ENCODE assay signal across 9 cellular contexts in the genomic region with DNA sequence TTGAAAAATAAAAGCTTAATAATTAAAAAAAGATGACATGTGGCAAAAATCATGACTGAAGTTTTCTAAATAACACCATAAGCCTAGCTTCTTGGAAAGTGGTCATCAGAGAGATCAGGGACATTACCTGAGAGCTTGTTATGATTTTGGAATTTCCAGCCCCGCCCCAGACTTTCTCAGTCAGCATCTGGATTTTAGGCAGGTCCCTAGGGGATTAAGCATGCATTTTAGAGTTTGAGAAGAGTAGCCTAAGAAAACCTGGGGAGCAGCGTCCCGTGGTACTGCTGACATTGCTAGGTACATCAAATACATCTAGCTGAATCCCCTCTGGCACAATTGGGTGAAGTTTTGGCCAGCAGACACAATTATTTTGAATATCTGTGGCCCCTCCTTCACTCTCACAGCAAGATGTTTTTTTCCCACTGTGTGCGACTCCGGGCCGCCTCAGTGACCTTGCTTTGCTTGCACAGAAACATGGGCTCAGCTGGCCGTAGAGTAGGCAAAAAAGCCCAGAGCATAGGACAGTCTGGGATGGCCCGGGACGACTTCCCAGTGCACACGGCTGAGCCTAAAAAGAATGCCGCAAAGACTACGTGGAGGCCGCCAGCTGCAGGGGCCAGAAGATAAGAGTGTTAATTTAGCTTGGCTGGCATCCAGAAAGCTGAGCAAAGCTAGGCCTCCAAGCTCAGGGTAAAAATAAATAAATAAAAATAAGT. TPM values are rescaled to one million over a fixed set of nuclear protein-coding genes. Genes with fewer than 3 reads are reported as not detected.
A peak's percentile ranks its signal among the peaks of the same experiment; 100 is the strongest.
DNase-seq lines count a peak whose midpoint lies in the region; ATAC-seq, FAIRE-seq and TF ChIP-seq lines count a peak whose summit lies in the region.
"Had no signal": no experiment of that assay in that cellular context is flagged by ENCODE, and none has a peak within 500 bp of the region (broad histone marks: within the 10 kb centered on the region; RNA-seq: fewer than 3 reads in every experiment).

No MANE protein-coding gene starts in this region.

- H3F3A ChIP-seq in PC-9 (ENCODE audit: insufficient read depth, low read depth): no peaks in the 10 kb centered on the region

- H2BK15ac ChIP-seq in mesenchymal stem cell (ENCODE audit: low read depth, poor library complexity, severe bottlenecking): no peak overlapping the region

- POLR2A ChIA-PET in K562 (lab: Yijun Ruan, JAX) (interaction anchor here (0.7 to 1.1 kb wide), 3 partner anchors 11 kb away, joined by 3 read pairs; no protein-coding TSS in a partner anchor), RWPE1 (lab: Yijun Ruan, JAX; ENCODE audit: low non-redundant PET) (no interaction called here), PC-9 (lab: Charles Lee; ENCODE audit: unreplicated experiment) (no interaction called here)

- ATAC-seq in K562: peak; percentile 75

- DNase-seq in AG10803 (ENCODE audit: low read depth): peak; percentile 45
- peak in 2 of 3 experiments; percentile 49 to 81 for DNase-seq in NCI-H1417 (lab: John Stamatoyannopoulos, UW)
- DNase-seq in K562 (ENCODE audit: extremely low read depth in 1 of 4, low spot score in 3 of 4): peak in 2 of 4 experiments; percentile 29 to 42
- DNase-seq in mesenchymal stem cell: no peak
- no peak for DNase-seq in germinal center (ENCODE audit: low spot score)
- DNase-seq in RWPE1 (ENCODE audit: low spot score): no peak
- no peak for DNase-seq in PC-9
- no peak for DNase-seq in activated effector memory CD4-positive, alpha-beta T cell treated with Interleukin-2 at 50 U/mL for 16 hours
- DNase-seq: thyroid gland had no signal

- H3K18ac ChIP-seq in mesenchymal stem cell (ENCODE audit: low read depth in 1 of 2, low read length in 2 of 2): peak overlapping the region in 1 of 2 experiments; percentile 76

- no peak for FAIRE-seq in K562 (lab: Jason Lieb, UNC)

- H2AFZ ChIP-seq in K562 (ENCODE audit: low read depth, low read length): no peak overlapping the region
- H2AFZ ChIP-seq in mesenchymal stem cell (ENCODE audit: low read depth, low read length): no peak overlapping the region
- H2AFZ ChIP-seq in PC-9: no peak overlapping the region

- no peak overlapping the region for H2AK5ac ChIP-seq in mesenchymal stem cell (ENCODE audit: low read length, severe bottlenecking)

- no peaks in the 10 kb centered on the region for H3K79me1 ChIP-seq in mesenchymal stem cell (replicated peaks; ENCODE audit: low read length, poor library complexity, severe bottlenecking)

- CTCF ChIA-PET in K562 (lab: Yijun Ruan, JAX; ENCODE audit: low intra/inter-chr PET ratio): no interaction called here
- CTCF ChIA-PET in RWPE1 (lab: Yijun Ruan, JAX): interaction anchor here (0.6 kb wide), 1 partner anchor 18 kb away, joined by 5 read pairs; no protein-coding TSS in a partner anchor
- CTCF ChIA-PET in PC-9 (lab: Charles Lee): no interaction called here

- H4K91ac ChIP-seq in mesenchymal stem cell (ENCODE audit: low read length): no peak overlapping the region

- H3K23ac ChIP-seq in mesenchymal stem cell (ENCODE audit: low read length in 2 of 2): no peak overlapping the region

- TF ChIP-seq RAD21 in K562 (CRISPR knock-in tag; conservative IDR thresholded peaks at IDR 0.05 in 1 of 2, IDR thresholded peaks at IDR 0.05 in 1 of 2): no peak

- BruUV-seq in K562 (replicated peaks; lab: Mats Ljungman, UMichigan): no TSS peak
- BruUV-seq in PC-9 (replicated peaks; lab: Mats Ljungman, UMichigan): no TSS peak

- no peak overlapping the region for H2BK5ac ChIP-seq in mesenchymal stem cell (ENCODE audit: low read depth, low read length, poor library complexity, severe bottlenecking)

- H2BK12ac ChIP-seq in mesenchymal stem cell (ENCODE audit: low read length in 2 of 2): peak overlapping the region; percentile 19 to 55

- H3K4ac ChIP-seq in mesenchymal stem cell (ENCODE audit: low read depth in 1 of 2, low read length in 2 of 2): no peak overlapping the region

- H4K8ac ChIP-seq in mesenchymal stem cell (ENCODE audit: low read length): no peak overlapping the region

- no peak for TF ChIP-seq EP300 in K562 (IDR thresholded peaks at IDR 0.05; ENCODE audit: low read length)

- H4K20me1 ChIP-seq in K562 (replicated peaks; ENCODE audit: control insufficient read depth, insufficient read depth, low read length) (no peaks in the 10 kb centered on the region; the same call in 1 of the 2 replicates), PC-9 (ENCODE audit: insufficient read depth) (no peaks in the 10 kb centered on the region)

- H2BK120ac ChIP-seq in mesenchymal stem cell (ENCODE audit: low read depth, low read length): no peak overlapping the region

- no peak overlapping the region; the same call in 1 of the 2 replicates for H3K4me3 ChIP-seq in AG10803 (ENCODE audit: low read length)
- H3K4me3 ChIP-seq in K562: no peak overlapping the region
- H3K4me3 ChIP-seq in mesenchymal stem cell (ENCODE audit: insufficient read depth in 1 of 2, low read depth in 1 of 2, low read length in 2 of 2): peak overlapping the region in 1 of 2 experiments; percentile 3
- no peak overlapping the region for H3K4me3 ChIP-seq in PC-9
- H3K4me3 ChIP-seq: thyroid gland had no signal

- in situ Hi-C loops in K562 (cut with MboI): no loop called here

- H3K27ac ChIP-seq in K562 (ENCODE audit: extremely low read depth, low read depth, low read length): no peak overlapping the region
- no peak overlapping the region for H3K27ac ChIP-seq in mesenchymal stem cell (ENCODE audit: low read length, poor library complexity, severe bottlenecking)
- H3K27ac ChIP-seq in RWPE1: no peak overlapping the region
- no peak overlapping the region for H3K27ac ChIP-seq in PC-9

- no peak overlapping the region for H3K4me2 ChIP-seq in K562 (ENCODE audit: insufficient read depth, low read length)
- H3K4me2 ChIP-seq in mesenchymal stem cell (ENCODE audit: low read length, poor library complexity, severe bottlenecking): no peak overlapping the region
- no peak overlapping the region for H3K4me2 ChIP-seq in PC-9

- H3K14ac ChIP-seq in mesenchymal stem cell (ENCODE audit: low read length in 2 of 2): no peak overlapping the region

- no peaks in the 10 kb centered on the region for H3K9me1 ChIP-seq in K562 (ENCODE audit: control insufficient read depth, insufficient read depth, low read length)

- no peak for TF ChIP-seq POLR2A in K562 (conservative IDR thresholded peaks at IDR 0.05)

- H3K27me3 ChIP-seq in K562 (ENCODE audit: control insufficient read depth in 2 of 2, insufficient read depth in 2 of 2, low read length in 2 of 2) (peaks cover 23 to 53% of the 10 kb centered on the region in 2 experiments), mesenchymal stem cell (ENCODE audit: control insufficient read depth in 1 of 2, insufficient read depth in 1 of 2, low read length in 2 of 2) (no peaks in the 10 kb centered on the region), PC-9 (ENCODE audit: insufficient read depth, low read depth) (no peaks in the 10 kb centered on the region)
- H3K27me3 ChIP-seq: thyroid gland had no signal

- H3K9me3 ChIP-seq in K562 (replicated peaks; ENCODE audit: control insufficient read depth, insufficient read depth, low read depth, low read length): no peaks in the 10 kb centered on the region
- H3K9me3 ChIP-seq in mesenchymal stem cell (ENCODE audit: control insufficient read depth, low read length): no peaks in the 10 kb centered on the region
- no peaks in the 10 kb centered on the region for H3K9me3 ChIP-seq in PC-9 (ENCODE audit: insufficient read depth, low read depth)
- H3K9me3 ChIP-seq: thyroid gland had no signal

- H3K9ac ChIP-seq in K562 (ENCODE audit: insufficient read depth in 1 of 2, low read depth in 2 of 2, low read length in 2 of 2) (no peak overlapping the region), mesenchymal stem cell (ENCODE audit: low read length) (no peak overlapping the region)

- intact Hi-C loops in K562 (cut with micrococcal nuclease): loop anchor here (10.0 kb wide), 1 partner anchor 198 kb away; no protein-coding TSS in a partner anchor
- intact Hi-C loops in PC-9 (cut with micrococcal nuclease; ENCODE audit: unreplicated experiment): no loop called here

- no peaks in the 10 kb centered on the region for H3K9me2 ChIP-seq in PC-9 (ENCODE audit: insufficient read depth)

- WGBS in K562 (ENCODE audit: insufficient coverage, low coverage, missing lambda C conversion rate): 1% methylated on average over 13 of the region's 13 CpGs
- WGBS in mesenchymal stem cell: 47% methylated on average over 13 of the region's 13 CpGs

- no peak for TF ChIP-seq CTCF in AG10803 (conservative IDR thresholded peaks at IDR 0.05; ENCODE audit: low read length)
- no peak for TF ChIP-seq CTCF in K562 (IDR thresholded peaks at IDR 0.05 in 2 of 3, conservative IDR thresholded peaks at IDR 0.05 in 1 of 3; ENCODE audit: insufficient read depth in 2 of 3, low read depth in 1 of 3, low read length in 3 of 3)
- TF ChIP-seq CTCF in RWPE1 (conservative IDR thresholded peaks at IDR 0.05; ENCODE audit: low read depth): no peak
- no peak for TF ChIP-seq CTCF in PC-9 (conservative IDR thresholded peaks at IDR 0.05)

- H3K4me1 ChIP-seq in K562 (replicated peaks in 1 of 2; ENCODE audit: control insufficient read depth in 2 of 2, insufficient read depth in 2 of 2, low read length in 2 of 2) (peaks cover 4 to 7% of the 10 kb centered on the region in 2 experiments; a peak in 3 of 5 replicates), mesenchymal stem cell (ENCODE audit: control insufficient read depth, insufficient read depth, low read depth, low read length) (peaks cover 5% of the 10 kb centered on the region), PC-9 (replicated peaks; ENCODE audit: insufficient read depth) (0 out of 2 replicates have a peak, but pooled peaks cover 3% of the 10 kb centered on the region)

- H3K79me2 ChIP-seq in K562 (ENCODE audit: control insufficient read depth, insufficient read depth, low read length) (no peaks in the 10 kb centered on the region), PC-9 (ENCODE audit: low read depth) (no peaks in the 10 kb centered on the region)

- H3K36me3 ChIP-seq in K562 (ENCODE audit: control insufficient read depth, insufficient read depth, low read length) (no peaks in the 10 kb centered on the region), mesenchymal stem cell (ENCODE audit: control insufficient read depth in 1 of 2, insufficient read depth in 2 of 2, low read depth in 1 of 2, low read length in 2 of 2) (no peaks in the 10 kb centered on the region), PC-9 (ENCODE audit: low read depth) (no peaks in the 10 kb centered on the region)
- H3K36me3 ChIP-seq: thyroid gland had no signal

RNA-seq across cellular contexts. Expression of a gene that starts 58.6 kb away (rescaled TPM):
- 8.8 and 37.5 TPM in 2 replicates for total RNA-seq in K562 (2011; cell fraction: chromatin; rRNA removed; ENCODE audit: low replicate concordance)
- total RNA-seq in K562 (2011; cell fraction: nucleolus; rRNA removed): 4.5 and 5.9 TPM in 2 replicates
- total RNA-seq in K562 (2011; cell fraction: nucleoplasm; rRNA removed): 6.2 and 9.9 TPM in 2 replicates
- total RNA-seq in K562 (2014; rRNA removed): 7.7 and 7.8 TPM in 2 replicates
- 10.6 and 10.7 TPM in 2 replicates for total RNA-seq in K562 (2014; rRNA removed; fragmentation: Illumina TruSeq; extraction: Trizol)
- total RNA-seq in K562 (2015; rRNA removed; fragmentation: Illumina TruSeq; extraction: Trizol): 7.6 and 8.3 TPM in 2 replicates
- total RNA-seq in K562 (2021): 9.6 and 10.9 TPM in 2 replicates
- 8.8 and 9.7 TPM in 2 replicates for polyA plus RNA-seq in K562 (2011; rRNA removed)
- 5.3 and 5.4 TPM in 2 replicates for polyA plus RNA-seq in K562 (2011; cell fraction: cytosol; rRNA removed)
- polyA plus RNA-seq in K562 (2011; cell fraction: nucleus; rRNA removed): 14.6 and 15.6 TPM in 2 replicates
- 5.6 and 7.3 TPM in 2 replicates for polyA plus RNA-seq in K562 (2012)
- polyA plus RNA-seq in K562 (2014; fragmentation: Illumina TruSeq; extraction: Trizol): 8.7 and 9.1 TPM in 2 replicates
- 1 to 10 TPM; 1.6 to 2.1 TPM for polyA plus RNA-seq in K562 (2014; fragmentation: Nextera tagmentation; extraction: Ambion mirVana)
- polyA plus RNA-seq in K562 (2014; rRNA removed): 7.6 and 18.7 TPM in 2 replicates
- polyA minus RNA-seq in K562 (2011; rRNA and poly(A)+ RNA removed): 8.9 and 9.9 TPM in 2 replicates
- 5.5 and 6.5 TPM in 2 replicates for polyA minus RNA-seq in K562 (2011; cell fraction: cytosol; rRNA and poly(A)+ RNA removed)
- polyA minus RNA-seq in K562 (2011; cell fraction: nucleus; rRNA and poly(A)+ RNA removed): 11.2 and 14.4 TPM in 2 replicates
- polyA plus RNA-seq in mesenchymal stem cell (2013, experiment 1 of 2): 26.0 TPM
- 25.6 TPM for polyA plus RNA-seq in mesenchymal stem cell (2013, experiment 2 of 2)
- total RNA-seq in PC-9 (2021): 25.7 and 31.8 TPM in 2 replicates

Comparison
In these comparisons a context has a peak if more than half of its experiments do, and no peak if none do; other contexts are left out.
1. DNase-seq: peak in AG10803 (single experiment) and NCI-H1417 (2 of 3); none in mesenchymal stem cell (single experiment), germinal center (single experiment), RWPE1 (single experiment), PC-9 (0 of 2) and activated effector memory CD4-positive, alpha-beta T cell treated with Interleukin-2 at 50 U/mL for 16 hours (single experiment).